In genomic region chr10:124671486-124672075, GRCh38 we compare ENCODE assay signal across 8 cellular contexts.
DNase-seq lines count a peak whose midpoint lies in the region; ATAC-seq lines count a peak whose summit lies in the region.

No MANE protein-coding gene starts in this region.

- H3K4me1 ChIP-seq in adipocyte (ENCODE audit: control insufficient read depth, insufficient read depth, low read length) = peaks cover 67% of the 10 kb centered on the region

- peak; percentile 31 for DNase-seq in A172 (ENCODE audit: low spot score)
- peak; percentile 57 for DNase-seq in HT-29 (ENCODE audit: low spot score)
- peak; percentile 25 for DNase-seq in adipocyte (ENCODE audit: low read depth)
- peak; percentile 77 to 96 for DNase-seq in hippocampal formation (lab: John Stamatoyannopoulos, UW)
- DNase-seq in stimulated activated naive B cell treated with anti-CD40 and anti-IgM and Interleukin-4, amounts not matched to agents 10 μg/mL and 1 μg/mL and 100 μg/mL, for 72 hours = no peak
- DNase-seq in AML-193 (lab: John Stamatoyannopoulos, UW) = no peak
- DNase-seq in NOMO-1 treated with DMSO at 0.1 percent for 48 hours (lab: John Stamatoyannopoulos, UW; ENCODE audit: unreplicated experiment) = no peak
- DNase-seq in NCI-H2227 treated with DMSO at 0.1 percent for 48 hours (lab: John Stamatoyannopoulos, UW) = no peak

- peaks cover 10 to 21% of the 10 kb centered on the region in 2 donors for H3K36me3 Mint-ChIP-seq in stimulated activated naive B cell treated with anti-CD40 and anti-IgM and Interleukin-4, amounts not matched to agents 10 μg/mL and 1 μg/mL and 100 μg/mL, for 72 hours

- H3K4me1 Mint-ChIP-seq in stimulated activated naive B cell treated with anti-CD40 and anti-IgM and Interleukin-4, amounts not matched to agents 10 μg/mL and 1 μg/mL and 100 μg/mL, for 72 hours = peaks cover 61 to 92% of the 10 kb centered on the region in 2 donors

- no peaks in the 10 kb centered on the region for H3K9me3 Mint-ChIP-seq in stimulated activated naive B cell treated with anti-CD40 and anti-IgM and Interleukin-4, amounts not matched to agents 10 μg/mL and 1 μg/mL and 100 μg/mL, for 72 hours

- no peaks in the 10 kb centered on the region for H3K27me3 Mint-ChIP-seq in stimulated activated naive B cell treated with anti-CD40 and anti-IgM and Interleukin-4, amounts not matched to agents 10 μg/mL and 1 μg/mL and 100 μg/mL, for 72 hours

- H3K4me3 Mint-ChIP-seq in stimulated activated naive B cell treated with anti-CD40 and anti-IgM and Interleukin-4, amounts not matched to agents 10 μg/mL and 1 μg/mL and 100 μg/mL, for 72 hours = no peak overlapping the region

- H3K36me3 ChIP-seq in adipocyte (ENCODE audit: control insufficient read depth, insufficient read depth, low read length, severe bottlenecking) = no peaks in the 10 kb centered on the region

- H3K9me3 ChIP-seq in adipocyte (ENCODE audit: control insufficient read depth, low read length) = no peaks in the 10 kb centered on the region

- peak; percentile 46 to 72 for ATAC-seq in stimulated activated naive B cell treated with anti-CD40 and anti-IgM and Interleukin-4, amounts not matched to agents 10 μg/mL and 1 μg/mL and 100 μg/mL, for 72 hours (replicated peaks)

- no peak overlapping the region for H3K4me3 ChIP-seq in adipocyte (ENCODE audit: low read length)

- H3K9ac ChIP-seq in adipocyte (ENCODE audit: low read length) = peak overlapping the region; percentile 66

- peak overlapping the region; percentile 84 for H3K27ac Mint-ChIP-seq in stimulated activated naive B cell treated with anti-CD40 and anti-IgM and Interleukin-4, amounts not matched to agents 10 μg/mL and 1 μg/mL and 100 μg/mL, for 72 hours

- H3K27me3 ChIP-seq in adipocyte (replicated peaks; ENCODE audit: control insufficient read depth, insufficient read depth, low read length) = no peaks in the 10 kb centered on the region

Comparison
In these comparisons a context has a peak if more than half of its experiments do, and no peak if none do; other contexts are left out.
1. DNase-seq: peak in A172 (single experiment), HT-29 (single experiment), adipocyte (single experiment) and hippocampal formation (2 of 2); none in stimulated activated naive B cell treated with anti-CD40 and anti-IgM and Interleukin-4, amounts not matched to agents 10 μg/mL and 1 μg/mL and 100 μg/mL, for 72 hours (single experiment), AML-193 (0 of 2), NOMO-1 treated with DMSO at 0.1 percent for 48 hours (single experiment) and NCI-H2227 treated with DMSO at 0.1 percent for 48 hours (single experiment).